In the genomic region with DNA sequence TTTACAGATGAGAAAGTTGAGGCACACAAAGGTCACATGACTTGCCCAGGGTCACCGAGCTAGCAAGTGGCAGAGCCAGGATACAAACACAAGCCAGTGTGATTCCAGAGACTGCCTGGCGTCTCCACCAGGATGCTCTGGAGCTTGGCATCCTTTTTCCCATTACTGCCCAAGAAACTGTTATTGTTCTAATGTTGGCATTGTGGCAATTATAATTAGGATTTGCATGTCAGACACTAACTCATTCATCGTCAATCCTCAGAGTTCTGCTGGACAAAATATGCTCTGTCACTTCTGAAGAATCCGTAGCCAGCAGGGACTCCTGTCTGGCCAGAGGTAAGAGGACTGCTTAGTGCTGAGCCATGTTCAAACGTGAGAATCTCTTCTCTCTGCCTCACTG, we compare ENCODE assay signal across 21 cellular contexts.
"Had no signal": no experiment of that assay in that cellular context is flagged by ENCODE, and none has a peak within 500 bp of the region (broad histone marks: within the 10 kb centered on the region; RNA-seq: fewer than 3 reads in every experiment).

No MANE protein-coding gene starts in this region.

- ATAC-seq: naive thymus-derived CD8-positive, alpha-beta T cell; right cardiac atrium; sciatic nerve; stimulated activated naive B cell treated with anti-CD40 and anti-IgM and Interleukin-4, amounts not matched to agents 10 μg/mL and 1 μg/mL and 100 μg/mL, for 72 hours; stimulated activated naive CD8-positive, alpha-beta T cell treated with anti-CD3 and anti-CD28 coated beads, Interleukin-15, Interleukin-2, amounts not matched to agents 100 U/mL and 50 U/mL, for 24 hours had no signal

- H3K4me1 Mint-ChIP-seq: memory B cell; naive thymus-derived CD8-positive, alpha-beta T cell; stimulated activated naive B cell treated with anti-CD40 and anti-IgM and Interleukin-4, amounts not matched to agents 10 μg/mL and 1 μg/mL and 100 μg/mL, for 72 hours had no signal

- H3K36me3 Mint-ChIP-seq: memory B cell; naive thymus-derived CD8-positive, alpha-beta T cell; stimulated activated naive B cell treated with anti-CD40 and anti-IgM and Interleukin-4, amounts not matched to agents 10 μg/mL and 1 μg/mL and 100 μg/mL, for 72 hours had no signal

- H3K27ac Mint-ChIP-seq: memory B cell; naive thymus-derived CD8-positive, alpha-beta T cell; nephron; progenitor cell of endocrine pancreas; stimulated activated naive B cell treated with anti-CD40 and anti-IgM and Interleukin-4, amounts not matched to agents 10 μg/mL and 1 μg/mL and 100 μg/mL, for 72 hours had no signal

- H3K9me3 Mint-ChIP-seq: memory B cell; nephron; neural crest cell; stimulated activated naive B cell treated with anti-CD40 and anti-IgM and Interleukin-4, amounts not matched to agents 10 μg/mL and 1 μg/mL and 100 μg/mL, for 72 hours had no signal

- DNase-seq: islet precursor cell; left ventricle myocardium inferior; naive thymus-derived CD8-positive, alpha-beta T cell; retina; right cardiac atrium; stimulated activated CD4-positive, alpha-beta T cell treated with anti-CD3 and anti-CD28 coated beads, Interleukin-12 subunit alpha, Interleukin-12 subunit beta, amount 100 ng/mL, for 4 hours; stimulated activated CD4-positive, alpha-beta T cell treated with anti-CD3 and anti-CD28 coated beads, Interleukin-15, amount 100 ng/mL, for 24 hours; stimulated activated CD4-positive, alpha-beta T cell treated with anti-CD3 and anti-CD28 coated beads, Interleukin-2, amount 100 ng/mL, for 24 hours; stimulated activated CD4-positive, alpha-beta T cell treated with anti-CD3 and anti-CD28 coated beads, Interleukin-4, amount 100 ng/mL, for 1 hour; stimulated activated naive B cell treated with anti-CD40 and anti-IgM and Interleukin-4, amounts not matched to agents 10 μg/mL and 1 μg/mL and 100 μg/mL, for 72 hours; stimulated activated naive CD8-positive, alpha-beta T cell treated with anti-CD3 and anti-CD28 coated beads, Interleukin-15, Interleukin-2, amounts not matched to agents 100 U/mL and 50 U/mL, for 24 hours; stomach; testis; thyroid gland; transverse colon; upper lobe of left lung had no signal

- H3K4me3 Mint-ChIP-seq: memory B cell; naive thymus-derived CD8-positive, alpha-beta T cell; nephron; neural crest cell; stimulated activated naive B cell treated with anti-CD40 and anti-IgM and Interleukin-4, amounts not matched to agents 10 μg/mL and 1 μg/mL and 100 μg/mL, for 72 hours had no signal
